3 cellular contexts compared by ENCODE assay signal in genomic region chr18:77666613-77667012, GRCh38.
"Had no signal": no experiment of that assay in that cellular context is flagged by ENCODE, and none has a peak within 500 bp of the region (broad histone marks: within the 10 kb centered on the region; RNA-seq: fewer than 3 reads in every experiment).

No MANE protein-coding gene starts in this region.

- ATAC-seq: GM12878 had no signal

- DNase-seq: GDM1, GF-D8 had no signal

- H3K4me3 ChIP-seq: GM12878 had no signal
